ENCODE assay signal across 22 cellular contexts in the genomic region with DNA sequence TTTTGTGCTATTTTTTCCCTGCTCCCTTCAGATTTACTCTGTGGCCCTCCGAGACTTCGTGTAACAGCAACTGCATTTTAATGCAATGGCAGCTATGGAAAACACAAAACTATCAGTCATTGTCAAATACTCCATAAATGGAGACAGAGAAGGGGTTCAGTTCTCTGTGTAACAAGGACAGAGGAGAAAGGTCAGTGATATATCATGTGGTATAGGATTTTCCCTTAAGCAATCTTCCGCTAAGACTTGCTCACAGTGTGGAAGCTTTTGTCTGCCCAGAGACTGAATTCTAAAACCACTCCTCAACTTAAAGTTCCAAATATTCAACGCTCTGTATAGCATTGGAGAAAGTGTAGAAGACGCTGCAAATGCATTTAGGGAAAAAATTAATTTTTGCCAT.
DNase-seq lines count a peak whose midpoint lies in the region; ATAC-seq and TF ChIP-seq lines count a peak whose summit lies in the region.
"Had no signal": no experiment of that assay in that cellular context is flagged by ENCODE, and none has a peak within 500 bp of the region (broad histone marks: within the 10 kb centered on the region; RNA-seq: fewer than 3 reads in every experiment).

No MANE protein-coding gene starts in this region.

- 79 to 89% methylated on average over 4 to 5 of the region's 5 CpGs for WGBS in ectodermal cell, 2 experiments

- H3K4me3 ChIP-seq in ectodermal cell (ENCODE audit: insufficient read depth, low read depth, low read length), result no peak overlapping the region
- H3K4me3 ChIP-seq in foreskin fibroblast (ENCODE audit: low read depth in 1 of 2, low read length in 2 of 2), result no peak overlapping the region
- H3K4me3 ChIP-seq: A549 had no signal

- DNase-seq in RPMI7951 (ENCODE audit: low read depth) (peak; percentile 3), type B pancreatic cell (ENCODE audit: extremely low spot score, unreplicated experiment) (no peak), foreskin fibroblast (no peak), NCI-H524 (lab: John Stamatoyannopoulos, UW) (no peak)
- DNase-seq: C1 segment of cervical spinal cord; CD8-positive, alpha-beta T cell; DMS 273 treated with DMSO at 0.1 percent for 48 hours; DMS79 treated with DMSO at 0.1 percent for 48 hours; Karpas-422; NCI-H1092; NCI-H1417 treated with DMSO at 0.1 percent for 48 hours; NCI-H1694 treated with DMSO at 0.1 percent for 48 hours; NCI-H2081; NCI-H2171 treated with DMSO at 0.1 percent for 48 hours; NCI-H510A treated with DMSO at 0.1 percent for 48 hours; NCI-H774; SHP77 had no signal

- H3K27ac ChIP-seq in ectodermal cell (ENCODE audit: insufficient read depth, low read depth, low read length, poor library complexity, severe bottlenecking), result peak overlapping the region; percentile 86
- H3K27ac ChIP-seq: A549, RWPE1 had no signal

- H3K27me3 ChIP-seq in ectodermal cell (ENCODE audit: control insufficient read depth, insufficient read depth, low read length, poor library complexity, severe bottlenecking), result no peaks in the 10 kb centered on the region

- H3K9me3 ChIP-seq in ectodermal cell (ENCODE audit: control insufficient read depth, low read length), result no peaks in the 10 kb centered on the region
- H3K9me3 ChIP-seq: A549 had no signal

- H3K27me3 Mint-ChIP-seq in nephron (ENCODE audit: low read depth) (no peaks in the 10 kb centered on the region), type B pancreatic cell (peaks cover 4% of the 10 kb centered on the region)

- H3K4me1 ChIP-seq in ectodermal cell (ENCODE audit: control insufficient read depth, insufficient read depth, low read length), result peaks cover 8% of the 10 kb centered on the region
- H3K4me1 ChIP-seq: A549 had no signal

- H3K36me3 ChIP-seq in ectodermal cell (ENCODE audit: control insufficient read depth, insufficient read depth, low read length), result no peaks in the 10 kb centered on the region

- no peak overlapping the region for H3K4me3 Mint-ChIP-seq in nephron
- H3K4me3 Mint-ChIP-seq in type B pancreatic cell, result peak overlapping the region; percentile 50
- H3K4me3 Mint-ChIP-seq: CD8-positive, alpha-beta T cell had no signal

- H3K9me3 Mint-ChIP-seq in nephron (peaks cover 4% of the 10 kb centered on the region), type B pancreatic cell (peaks cover 5% of the 10 kb centered on the region)
- H3K9me3 Mint-ChIP-seq: CD8-positive, alpha-beta T cell had no signal

- no peak for TF ChIP-seq CTCF in nephron (IDR thresholded peaks at IDR 0.05; ENCODE audit: unreplicated experiment in 3 of 3)
- no peak for TF ChIP-seq CTCF in type B pancreatic cell (conservative IDR thresholded peaks at IDR 0.05)
- TF ChIP-seq CTCF in foreskin fibroblast (IDR thresholded peaks at IDR 0.05; ENCODE audit: low read depth, low read length), result no peak

- H3K4me1 Mint-ChIP-seq in nephron, result no peaks in the 10 kb centered on the region
- H3K4me1 Mint-ChIP-seq in type B pancreatic cell (ENCODE audit: unreplicated experiment), result peaks cover 10% of the 10 kb centered on the region

- H3K27ac Mint-ChIP-seq in nephron (peak overlapping the region; percentile 34 to 82 (median 44)), type B pancreatic cell (no peak overlapping the region)
- H3K27ac Mint-ChIP-seq: CD8-positive, alpha-beta T cell had no signal

- no peak for ATAC-seq in GM21786 (IDR thresholded peaks at IDR 0.05; ENCODE audit: unreplicated experiment)
- ATAC-seq: A549; CD8-positive, alpha-beta T cell had no signal

- H3K36me3 Mint-ChIP-seq in nephron (ENCODE audit: low read depth), result no peaks in the 10 kb centered on the region
- H3K36me3 Mint-ChIP-seq in type B pancreatic cell, result no peaks in the 10 kb centered on the region
- H3K36me3 Mint-ChIP-seq: CD8-positive, alpha-beta T cell had no signal
